Comparison of ENCODE assay signal across 9 cellular contexts in genomic region chr15:85620321-85621044, GRCh38.
DNase-seq lines count a peak whose midpoint lies in the region; ATAC-seq and TF ChIP-seq lines count a peak whose summit lies in the region.
"Had no signal": no experiment of that assay in that cellular context is flagged by ENCODE, and none has a peak within 500 bp of the region (broad histone marks: within the 10 kb centered on the region; RNA-seq: fewer than 3 reads in every experiment).

No MANE protein-coding gene starts in this region.

- 41% methylated on average over 5 of the region's 5 CpGs for WGBS in prostate gland

- TF ChIP-seq POLR2A in prostate gland (IDR thresholded peaks at IDR 0.05): no peak

- H3K79me2 ChIP-seq in DND-41 (ENCODE audit: insufficient read depth, low read length): no peaks in the 10 kb centered on the region; the same call in 1 of the 2 replicates

- TF ChIP-seq CTCF in DND-41 (IDR thresholded peaks at IDR 0.05; ENCODE audit: borderline replicate concordance, extremely low read depth, low read length, poor library complexity, severe bottlenecking) (no peak), WI38 (IDR thresholded peaks at IDR 0.05; ENCODE audit: low read depth, low read length) (no peak), prostate gland (IDR thresholded peaks at IDR 0.05) (no peak), GM13977 (IDR thresholded peaks at IDR 0.05; ENCODE audit: extremely low read depth, insufficient read depth, missing control alignments) (no peak)

- peak overlapping the region; percentile 47 for H3K9ac ChIP-seq in DND-41 (ENCODE audit: low read depth, low read length)

- H2AFZ ChIP-seq in DND-41 (ENCODE audit: low read depth, low read length): no peak overlapping the region; the same call in 1 of the 2 replicates

- H3K4me3 ChIP-seq in DND-41 (ENCODE audit: low read depth in 1 of 2, low read length in 2 of 2) (peak overlapping the region in 1 of 2 experiments; percentile 50; a peak in 2 of 4 replicates), WI38 (ENCODE audit: low read depth, low read length) (peak overlapping the region; percentile 55), prostate gland (peak overlapping the region; percentile 12)

- H3K27ac ChIP-seq in DND-41 (ENCODE audit: low read length): peak overlapping the region; percentile 54
- peak overlapping the region; percentile 60 to 66 for H3K27ac ChIP-seq in prostate gland

- in situ Hi-C loops in KBM-7 (cut with MboI; ENCODE audit: low pct_unique_long_range_greater_than_20kb, low sequenced_read_pairs): no loop called here
- in situ Hi-C loops in GM13977 (cut with MboI; ENCODE audit: low pct_unique_long_range_greater_than_20kb, low sequenced_read_pairs, unreplicated experiment): loop anchor here (25.0 kb wide), 1 partner anchor 217 kb away; no protein-coding TSS in a partner anchor

- intact Hi-C loops in prostate gland (cut with DNase I): no loop called here

- no peaks in the 10 kb centered on the region for H3K27me3 ChIP-seq in DND-41 (ENCODE audit: insufficient read depth, low read length, poor library complexity)
- H3K27me3 ChIP-seq in prostate gland (replicated peaks; ENCODE audit: insufficient read depth): no peaks in the 10 kb centered on the region

- DNase-seq in DND-41 (peak; percentile 11), fibroblast of peridontal ligament (ENCODE audit: extremely low read depth) (peak; percentile 92), prostate gland (ENCODE audit: low spot score) (no peak), KBM-7 (no peak), GM13977 (ENCODE audit: low spot score) (no peak)
- DNase-seq: activated CD4-positive, CD25-positive, alpha-beta regulatory T cell had no signal

- H3K4me2 ChIP-seq in DND-41 (ENCODE audit: insufficient read depth, low read length): peak overlapping the region; percentile 63

- no peaks in the 10 kb centered on the region for H3K9me3 ChIP-seq in DND-41 (ENCODE audit: insufficient read depth, low read length, severe bottlenecking)
- no peaks in the 10 kb centered on the region for H3K9me3 ChIP-seq in prostate gland

- no peaks in the 10 kb centered on the region for H3K36me3 ChIP-seq in DND-41 (ENCODE audit: insufficient read depth, low read length)
- H3K36me3 ChIP-seq in prostate gland: no peaks in the 10 kb centered on the region

- H4K20me1 ChIP-seq in DND-41 (ENCODE audit: insufficient read depth, low read length): no peaks in the 10 kb centered on the region

- H3K4me1 ChIP-seq in DND-41 (ENCODE audit: insufficient read depth, low read length) (peaks cover 66% of the 10 kb centered on the region), prostate gland (replicated peaks) (no peaks in the 10 kb centered on the region)

- no peak for ATAC-seq in DND-41 (ENCODE audit: insufficient read depth, low read depth)
- no peak for ATAC-seq in GM18502 (IDR thresholded peaks at IDR 0.05; ENCODE audit: poor library complexity, unreplicated experiment)
- ATAC-seq in HG03025 (IDR thresholded peaks at IDR 0.05; ENCODE audit: low FRiP score, unreplicated experiment): no peak

Comparison
In these comparisons a context has a peak if more than half of its experiments do, and no peak if none do; other contexts are left out.
1. DNase-seq: peak in DND-41 (single experiment) and fibroblast of peridontal ligament (single experiment); none in prostate gland (single experiment), KBM-7 (single experiment) and GM13977 (single experiment).